ENCODE assay signal across 1 cellular context in the genomic region with DNA sequence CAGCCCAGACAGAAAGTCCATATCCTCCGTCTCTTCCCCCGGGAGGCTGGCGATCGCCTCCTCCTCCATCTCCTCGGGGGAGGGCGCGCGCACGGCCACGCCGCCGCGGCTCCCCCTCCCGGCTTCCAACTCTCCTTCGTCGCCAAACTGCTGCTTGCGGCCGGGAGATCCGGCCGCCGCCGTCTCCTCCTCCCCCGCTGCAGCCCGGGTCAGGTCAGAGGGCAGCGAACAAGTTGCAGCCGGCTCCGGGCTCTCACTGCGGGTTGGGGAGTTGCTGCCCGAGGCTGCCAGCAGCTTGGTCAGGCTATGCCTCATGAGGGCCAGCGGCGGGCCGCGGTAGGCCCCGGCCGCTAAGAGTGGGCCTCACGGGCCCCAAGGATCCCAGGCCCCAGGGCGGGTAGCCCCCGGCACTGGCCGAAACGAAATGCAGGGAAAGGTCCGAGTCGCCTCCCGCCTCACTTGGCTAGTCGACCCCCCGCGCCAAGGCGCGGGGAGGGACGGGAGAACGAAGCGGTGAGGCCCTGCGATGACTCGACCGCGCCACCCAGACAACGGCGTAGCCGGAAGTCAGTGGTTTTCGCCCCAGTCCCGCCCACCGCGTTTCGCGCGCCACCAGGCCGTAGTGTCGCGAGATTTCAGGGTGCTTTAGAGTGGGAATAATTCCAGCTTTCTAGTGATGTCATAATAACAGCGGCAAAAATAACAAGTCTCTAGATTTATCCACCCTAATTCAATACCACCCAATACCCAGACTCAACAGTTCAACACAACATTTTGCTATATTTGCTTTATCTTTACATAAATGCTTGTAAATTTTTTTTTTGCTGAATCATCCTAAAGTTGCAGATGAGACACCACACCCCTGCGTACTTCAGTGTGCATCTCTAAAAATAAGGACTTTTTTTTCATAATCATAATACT.
TF ChIP-seq lines count a peak whose summit lies in the region.

A gene with protein sequence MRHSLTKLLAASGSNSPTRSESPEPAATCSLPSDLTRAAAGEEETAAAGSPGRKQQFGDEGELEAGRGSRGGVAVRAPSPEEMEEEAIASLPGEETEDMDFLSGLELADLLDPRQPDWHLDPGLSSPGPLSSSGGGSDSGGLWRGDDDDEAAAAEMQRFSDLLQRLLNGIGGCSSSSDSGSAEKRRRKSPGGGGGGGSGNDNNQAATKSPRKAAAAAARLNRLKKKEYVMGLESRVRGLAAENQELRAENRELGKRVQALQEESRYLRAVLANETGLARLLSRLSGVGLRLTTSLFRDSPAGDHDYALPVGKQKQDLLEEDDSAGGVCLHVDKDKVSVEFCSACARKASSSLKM (minus strand): TSS at position 569 of the 921 bp plus-strand sequence. CDS start 254 bp downstream, at position 315.

TF ChIP-seq in K562, 482 proteins besides CTCF, POLR2A, EP300 and RAD21 (continued from another document and continues in another):
- TF ChIP-seq, protein P1, sequence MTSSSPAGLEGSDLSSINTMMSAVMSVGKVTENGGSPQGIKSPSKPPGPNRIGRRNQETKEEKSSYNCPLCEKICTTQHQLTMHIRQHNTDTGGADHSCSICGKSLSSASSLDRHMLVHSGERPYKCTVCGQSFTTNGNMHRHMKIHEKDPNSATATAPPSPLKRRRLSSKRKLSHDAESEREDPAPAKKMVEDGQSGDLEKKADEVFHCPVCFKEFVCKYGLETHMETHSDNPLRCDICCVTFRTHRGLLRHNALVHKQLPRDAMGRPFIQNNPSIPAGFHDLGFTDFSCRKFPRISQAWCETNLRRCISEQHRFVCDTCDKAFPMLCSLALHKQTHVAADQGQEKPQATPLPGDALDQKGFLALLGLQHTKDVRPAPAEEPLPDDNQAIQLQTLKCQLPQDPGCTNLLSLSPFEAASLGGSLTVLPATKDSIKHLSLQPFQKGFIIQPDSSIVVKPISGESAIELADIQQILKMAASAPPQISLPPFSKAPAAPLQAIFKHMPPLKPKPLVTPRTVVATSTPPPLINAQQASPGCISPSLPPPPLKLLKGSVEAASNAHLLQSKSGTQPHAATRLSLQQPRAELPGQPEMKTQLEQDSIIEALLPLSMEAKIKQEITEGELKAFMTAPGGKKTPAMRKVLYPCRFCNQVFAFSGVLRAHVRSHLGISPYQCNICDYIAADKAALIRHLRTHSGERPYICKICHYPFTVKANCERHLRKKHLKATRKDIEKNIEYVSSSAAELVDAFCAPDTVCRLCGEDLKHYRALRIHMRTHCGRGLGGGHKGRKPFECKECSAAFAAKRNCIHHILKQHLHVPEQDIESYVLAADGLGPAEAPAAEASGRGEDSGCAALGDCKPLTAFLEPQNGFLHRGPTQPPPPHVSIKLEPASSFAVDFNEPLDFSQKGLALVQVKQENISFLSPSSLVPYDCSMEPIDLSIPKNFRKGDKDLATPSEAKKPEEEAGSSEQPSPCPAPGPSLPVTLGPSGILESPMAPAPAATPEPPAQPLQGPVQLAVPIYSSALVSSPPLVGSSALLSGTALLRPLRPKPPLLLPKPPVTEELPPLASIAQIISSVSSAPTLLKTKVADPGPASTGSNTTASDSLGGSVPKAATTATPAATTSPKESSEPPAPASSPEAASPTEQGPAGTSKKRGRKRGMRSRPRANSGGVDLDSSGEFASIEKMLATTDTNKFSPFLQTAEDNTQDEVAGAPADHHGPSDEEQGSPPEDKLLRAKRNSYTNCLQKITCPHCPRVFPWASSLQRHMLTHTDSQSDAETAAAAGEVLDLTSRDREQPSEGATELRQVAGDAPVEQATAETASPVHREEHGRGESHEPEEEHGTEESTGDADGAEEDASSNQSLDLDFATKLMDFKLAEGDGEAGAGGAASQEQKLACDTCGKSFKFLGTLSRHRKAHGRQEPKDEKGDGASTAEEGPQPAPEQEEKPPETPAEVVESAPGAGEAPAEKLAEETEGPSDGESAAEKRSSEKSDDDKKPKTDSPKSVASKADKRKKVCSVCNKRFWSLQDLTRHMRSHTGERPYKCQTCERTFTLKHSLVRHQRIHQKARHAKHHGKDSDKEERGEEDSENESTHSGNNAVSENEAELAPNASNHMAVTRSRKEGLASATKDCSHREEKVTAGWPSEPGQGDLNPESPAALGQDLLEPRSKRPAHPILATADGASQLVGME (CRISPR knock-in tag; IDR thresholded peaks at IDR 0.05) = no peak
- TF ChIP-seq POLR2AphosphoS5 (IDR thresholded peaks at IDR 0.05; ENCODE audit: control insufficient read depth, insufficient read depth, low read depth, low read length) = peak; percentile 89
- TF ChIP-seq, protein P2, sequence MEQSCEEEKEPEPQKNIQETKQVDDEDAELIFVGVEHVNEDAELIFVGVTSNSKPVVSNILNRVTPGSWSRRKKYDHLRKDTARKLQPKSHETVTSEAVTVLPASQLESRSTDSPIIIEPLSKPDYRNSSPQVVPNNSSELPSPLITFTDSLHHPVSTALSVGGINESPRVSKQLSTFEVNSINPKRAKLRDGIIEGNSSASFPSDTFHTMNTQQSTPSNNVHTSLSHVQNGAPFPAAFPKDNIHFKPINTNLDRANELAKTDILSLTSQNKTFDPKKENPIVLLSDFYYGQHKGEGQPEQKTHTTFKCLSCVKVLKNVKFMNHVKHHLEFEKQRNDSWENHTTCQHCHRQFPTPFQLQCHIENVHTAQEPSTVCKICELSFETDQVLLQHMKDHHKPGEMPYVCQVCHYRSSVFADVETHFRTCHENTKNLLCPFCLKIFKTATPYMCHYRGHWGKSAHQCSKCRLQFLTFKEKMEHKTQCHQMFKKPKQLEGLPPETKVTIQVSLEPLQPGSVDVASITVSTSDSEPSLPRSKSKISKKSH (CRISPR knock-in tag; IDR thresholded peaks at IDR 0.05) = no peak
- TF ChIP-seq MBD2 (IDR thresholded peaks at IDR 0.05; ENCODE audit: borderline replicate concordance, low read depth) = peak; percentile 77
- TF ChIP-seq SREBF1 (IDR thresholded peaks at IDR 0.05; ENCODE audit: borderline replicate concordance, low read depth, low read length) = no peak
- TF ChIP-seq, protein P3, sequence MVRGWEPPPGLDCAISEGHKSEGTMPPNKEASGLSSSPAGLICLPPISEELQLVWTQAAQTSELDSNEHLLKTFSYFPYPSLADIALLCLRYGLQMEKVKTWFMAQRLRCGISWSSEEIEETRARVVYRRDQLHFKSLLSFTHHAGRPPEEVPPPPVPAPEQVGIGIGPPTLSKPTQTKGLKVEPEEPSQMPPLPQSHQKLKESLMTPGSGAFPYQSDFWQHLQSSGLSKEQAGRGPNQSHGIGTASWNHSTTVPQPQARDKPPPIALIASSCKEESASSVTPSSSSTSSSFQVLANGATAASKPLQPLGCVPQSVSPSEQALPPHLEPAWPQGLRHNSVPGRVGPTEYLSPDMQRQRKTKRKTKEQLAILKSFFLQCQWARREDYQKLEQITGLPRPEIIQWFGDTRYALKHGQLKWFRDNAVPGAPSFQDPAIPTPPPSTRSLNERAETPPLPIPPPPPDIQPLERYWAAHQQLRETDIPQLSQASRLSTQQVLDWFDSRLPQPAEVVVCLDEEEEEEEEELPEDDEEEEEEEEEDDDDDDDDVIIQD (CRISPR knock-in tag; IDR thresholded peaks at IDR 0.05) = no peak; the same call in 1 of the 2 replicates
- no peak for TF ChIP-seq HEY1 (CRISPR knock-in tag; IDR thresholded peaks at IDR 0.05; ENCODE audit: borderline replicate concordance)
- no peak for TF ChIP-seq ZNF696 (CRISPR knock-in tag; conservative IDR thresholded peaks at IDR 0.05)
- TF ChIP-seq ZC3H4 (CRISPR knock-in tag; IDR thresholded peaks at IDR 0.05; ENCODE audit: borderline replicate concordance) = no peak; the same call in 1 of the 2 replicates
- peak; percentile 82 for TF ChIP-seq ARHGAP35 (IDR thresholded peaks at IDR 0.05; ENCODE audit: partially characterized antibody)
- peak; percentile 52; the same call in 1 of the 2 replicates for TF ChIP-seq ZNF431 (CRISPR knock-in tag; IDR thresholded peaks at IDR 0.05)
- no peak for TF ChIP-seq FOXM1 (IDR thresholded peaks at IDR 0.05; ENCODE audit: low read depth)
- no peak; the same call in 1 of the 2 replicates for TF ChIP-seq FOXM1 (CRISPR knock-in tag; IDR thresholded peaks at IDR 0.05; ENCODE audit: low read depth)
- peak; percentile 87 for TF ChIP-seq CXXC5 (CRISPR knock-in tag; IDR thresholded peaks at IDR 0.05)
- TF ChIP-seq DIDO1 (tag; IDR thresholded peaks at IDR 0.05; ENCODE audit: low read depth) = no peak
- TF ChIP-seq ZNF175 (CRISPR knock-in tag; IDR thresholded peaks at IDR 0.05; ENCODE audit: low read depth) = no peak
- no peak for TF ChIP-seq HLTF (IDR thresholded peaks at IDR 0.05)
- TF ChIP-seq RB1 (IDR thresholded peaks at IDR 0.05; ENCODE audit: low read depth) = peak; percentile 89; the same call in 1 of the 2 replicates
- TF ChIP-seq FOXK2 (conservative IDR thresholded peaks at IDR 0.05 in 1 of 2, IDR thresholded peaks at IDR 0.05 in 1 of 2; ENCODE audit: low read depth in 2 of 2) = peak; percentile 47 to 48; a peak in 2 of 4 replicates
- TF ChIP-seq, protein P4, sequence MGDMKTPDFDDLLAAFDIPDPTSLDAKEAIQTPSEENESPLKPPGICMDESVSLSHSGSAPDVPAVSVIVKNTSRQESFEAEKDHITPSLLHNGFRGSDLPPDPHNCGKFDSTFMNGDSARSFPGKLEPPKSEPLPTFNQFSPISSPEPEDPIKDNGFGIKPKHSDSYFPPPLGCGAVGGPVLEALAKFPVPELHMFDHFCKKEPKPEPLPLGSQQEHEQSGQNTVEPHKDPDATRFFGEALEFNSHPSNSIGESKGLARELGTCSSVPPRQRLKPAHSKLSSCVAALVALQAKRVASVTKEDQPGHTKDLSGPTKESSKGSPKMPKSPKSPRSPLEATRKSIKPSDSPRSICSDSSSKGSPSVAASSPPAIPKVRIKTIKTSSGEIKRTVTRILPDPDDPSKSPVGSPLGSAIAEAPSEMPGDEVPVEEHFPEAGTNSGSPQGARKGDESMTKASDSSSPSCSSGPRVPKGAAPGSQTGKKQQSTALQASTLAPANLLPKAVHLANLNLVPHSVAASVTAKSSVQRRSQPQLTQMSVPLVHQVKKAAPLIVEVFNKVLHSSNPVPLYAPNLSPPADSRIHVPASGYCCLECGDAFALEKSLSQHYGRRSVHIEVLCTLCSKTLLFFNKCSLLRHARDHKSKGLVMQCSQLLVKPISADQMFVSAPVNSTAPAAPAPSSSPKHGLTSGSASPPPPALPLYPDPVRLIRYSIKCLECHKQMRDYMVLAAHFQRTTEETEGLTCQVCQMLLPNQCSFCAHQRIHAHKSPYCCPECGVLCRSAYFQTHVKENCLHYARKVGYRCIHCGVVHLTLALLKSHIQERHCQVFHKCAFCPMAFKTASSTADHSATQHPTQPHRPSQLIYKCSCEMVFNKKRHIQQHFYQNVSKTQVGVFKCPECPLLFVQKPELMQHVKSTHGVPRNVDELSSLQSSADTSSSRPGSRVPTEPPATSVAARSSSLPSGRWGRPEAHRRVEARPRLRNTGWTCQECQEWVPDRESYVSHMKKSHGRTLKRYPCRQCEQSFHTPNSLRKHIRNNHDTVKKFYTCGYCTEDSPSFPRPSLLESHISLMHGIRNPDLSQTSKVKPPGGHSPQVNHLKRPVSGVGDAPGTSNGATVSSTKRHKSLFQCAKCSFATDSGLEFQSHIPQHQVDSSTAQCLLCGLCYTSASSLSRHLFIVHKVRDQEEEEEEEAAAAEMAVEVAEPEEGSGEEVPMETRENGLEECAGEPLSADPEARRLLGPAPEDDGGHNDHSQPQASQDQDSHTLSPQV (IDR thresholded peaks at IDR 0.05) = peak; percentile 43; the same call in 1 of the 2 replicates
- no peak for TF ChIP-seq BHLHE40 (IDR thresholded peaks at IDR 0.05; ENCODE audit: low read length)
- peak; percentile 90 for TF ChIP-seq POLR2H (tag; IDR thresholded peaks at IDR 0.05; ENCODE audit: low read depth)
- TF ChIP-seq, protein P5, sequence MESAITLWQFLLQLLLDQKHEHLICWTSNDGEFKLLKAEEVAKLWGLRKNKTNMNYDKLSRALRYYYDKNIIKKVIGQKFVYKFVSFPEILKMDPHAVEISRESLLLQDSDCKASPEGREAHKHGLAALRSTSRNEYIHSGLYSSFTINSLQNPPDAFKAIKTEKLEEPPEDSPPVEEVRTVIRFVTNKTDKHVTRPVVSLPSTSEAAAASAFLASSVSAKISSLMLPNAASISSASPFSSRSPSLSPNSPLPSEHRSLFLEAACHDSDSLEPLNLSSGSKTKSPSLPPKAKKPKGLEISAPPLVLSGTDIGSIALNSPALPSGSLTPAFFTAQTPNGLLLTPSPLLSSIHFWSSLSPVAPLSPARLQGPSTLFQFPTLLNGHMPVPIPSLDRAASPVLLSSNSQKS (CRISPR knock-in tag; IDR thresholded peaks at IDR 0.05) = no peak
- no peak for TF ChIP-seq BRCA1 (IDR thresholded peaks at IDR 0.05)
- TF ChIP-seq BRCA1 (CRISPR knock-in tag; IDR thresholded peaks at IDR 0.05) = no peak
- no peak for TF ChIP-seq ZNF436 (CRISPR knock-in tag; IDR thresholded peaks at IDR 0.05)
- no peak for TF ChIP-seq SIX5 (IDR thresholded peaks at IDR 0.05; ENCODE audit: borderline replicate concordance in 1 of 2, insufficient read depth in 1 of 2, low read depth in 1 of 2, low read length in 2 of 2)
- TF ChIP-seq CREM (IDR thresholded peaks at IDR 0.05; ENCODE audit: low read depth) = peak; percentile 82
- peak; percentile 90 for TF ChIP-seq RBM22 (IDR thresholded peaks at IDR 0.05; ENCODE audit: low read depth, low read length, poor library complexity, severe bottlenecking)
- TF ChIP-seq NFE2 (IDR thresholded peaks at IDR 0.05; ENCODE audit: low read depth) = peak; percentile 96
- TF ChIP-seq, protein P6, sequence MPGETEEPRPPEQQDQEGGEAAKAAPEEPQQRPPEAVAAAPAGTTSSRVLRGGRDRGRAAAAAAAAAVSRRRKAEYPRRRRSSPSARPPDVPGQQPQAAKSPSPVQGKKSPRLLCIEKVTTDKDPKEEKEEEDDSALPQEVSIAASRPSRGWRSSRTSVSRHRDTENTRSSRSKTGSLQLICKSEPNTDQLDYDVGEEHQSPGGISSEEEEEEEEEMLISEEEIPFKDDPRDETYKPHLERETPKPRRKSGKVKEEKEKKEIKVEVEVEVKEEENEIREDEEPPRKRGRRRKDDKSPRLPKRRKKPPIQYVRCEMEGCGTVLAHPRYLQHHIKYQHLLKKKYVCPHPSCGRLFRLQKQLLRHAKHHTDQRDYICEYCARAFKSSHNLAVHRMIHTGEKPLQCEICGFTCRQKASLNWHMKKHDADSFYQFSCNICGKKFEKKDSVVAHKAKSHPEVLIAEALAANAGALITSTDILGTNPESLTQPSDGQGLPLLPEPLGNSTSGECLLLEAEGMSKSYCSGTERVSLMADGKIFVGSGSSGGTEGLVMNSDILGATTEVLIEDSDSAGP (CRISPR knock-in tag; IDR thresholded peaks at IDR 0.05) = no peak
- TF ChIP-seq, protein P7, sequence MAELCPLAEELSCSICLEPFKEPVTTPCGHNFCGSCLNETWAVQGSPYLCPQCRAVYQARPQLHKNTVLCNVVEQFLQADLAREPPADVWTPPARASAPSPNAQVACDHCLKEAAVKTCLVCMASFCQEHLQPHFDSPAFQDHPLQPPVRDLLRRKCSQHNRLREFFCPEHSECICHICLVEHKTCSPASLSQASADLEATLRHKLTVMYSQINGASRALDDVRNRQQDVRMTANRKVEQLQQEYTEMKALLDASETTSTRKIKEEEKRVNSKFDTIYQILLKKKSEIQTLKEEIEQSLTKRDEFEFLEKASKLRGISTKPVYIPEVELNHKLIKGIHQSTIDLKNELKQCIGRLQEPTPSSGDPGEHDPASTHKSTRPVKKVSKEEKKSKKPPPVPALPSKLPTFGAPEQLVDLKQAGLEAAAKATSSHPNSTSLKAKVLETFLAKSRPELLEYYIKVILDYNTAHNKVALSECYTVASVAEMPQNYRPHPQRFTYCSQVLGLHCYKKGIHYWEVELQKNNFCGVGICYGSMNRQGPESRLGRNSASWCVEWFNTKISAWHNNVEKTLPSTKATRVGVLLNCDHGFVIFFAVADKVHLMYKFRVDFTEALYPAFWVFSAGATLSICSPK (IDR thresholded peaks at IDR 0.05; ENCODE audit: borderline replicate concordance) = no peak
- peak; percentile 94 for TF ChIP-seq ZZZ3 (IDR thresholded peaks at IDR 0.05)
- TF ChIP-seq GTF2E2 (tag; IDR thresholded peaks at IDR 0.05) = peak; percentile 94
- TF ChIP-seq BRD4 (IDR thresholded peaks at IDR 0.05) = peak; percentile 85; the same call in 1 of the 2 replicates
- no peak; the same call in 1 of the 2 replicates for TF ChIP-seq JUND (IDR thresholded peaks at IDR 0.05; ENCODE audit: borderline replicate concordance, low read depth, low read length)
- TF ChIP-seq JUND (tag; IDR thresholded peaks at IDR 0.05; ENCODE audit: borderline replicate concordance, low read depth, low read length) = peak; percentile 71; the same call in 2 of the 3 replicates
